18 cellular contexts compared by ENCODE assay signal in genomic region chr4:163865010-163865409, GRCh38.
"Had no signal": no experiment of that assay in that cellular context is flagged by ENCODE, and none has a peak within 500 bp of the region (broad histone marks: within the 10 kb centered on the region; RNA-seq: fewer than 3 reads in every experiment).

No MANE protein-coding gene starts in this region.

- H3K9me3 ChIP-seq: esophagus muscularis mucosa, gastroesophageal sphincter, left lung, lower lobe of right lung had no signal

- H3K36me3 ChIP-seq: esophagus muscularis mucosa, gastroesophageal sphincter, heart left ventricle, left lung, lower lobe of right lung had no signal

- H3K4me3 ChIP-seq: coronary artery, dorsolateral prefrontal cortex, esophagus muscularis mucosa, gastroesophageal sphincter, heart left ventricle, hepatocyte, left lung, lower lobe of right lung had no signal

- DNase-seq: dermis blood vessel endothelial cell; dorsolateral prefrontal cortex; effector CD4-positive, alpha-beta T cell; effector memory CD4-positive, alpha-beta T cell; foreskin keratinocyte; heart left ventricle; hypothalamus; left cardiac atrium; left lung; left ventricle myocardium superior; lower lobe of right lung; mesendoderm; midbrain; naive thymus-derived CD4-positive, alpha-beta T cell had no signal

- ATAC-seq: foreskin keratinocyte; gastroesophageal sphincter; heart left ventricle; left cardiac atrium; left lung; left ventricle myocardium superior; lower lobe of right lung; naive thymus-derived CD4-positive, alpha-beta T cell had no signal

- H3K4me1 ChIP-seq: esophagus muscularis mucosa, gastroesophageal sphincter, heart left ventricle, left lung, lower lobe of right lung had no signal

- H3K27me3 ChIP-seq: dorsolateral prefrontal cortex, foreskin keratinocyte, gastroesophageal sphincter, heart left ventricle, hepatocyte, left lung had no signal

- H3K79me2 ChIP-seq: hepatocyte had no signal

- H3K4me2 ChIP-seq: hepatocyte had no signal

- H2AFZ ChIP-seq: hepatocyte had no signal

- H3K27ac ChIP-seq: coronary artery, dorsolateral prefrontal cortex, esophagus muscularis mucosa, foreskin keratinocyte, gastroesophageal sphincter, heart left ventricle, hepatocyte, left lung, lower lobe of right lung had no signal
